Comparison of ENCODE assay signal across 8 cellular contexts in genomic region chr2:185291035-185291647, GRCh38.
DNase-seq lines count a peak whose midpoint lies in the region; ATAC-seq, FAIRE-seq and TF ChIP-seq lines count a peak whose summit lies in the region.

No MANE protein-coding gene starts in this region.

- H3K9me3 Mint-ChIP-seq in CD4-positive, alpha-beta T cell, result no peaks in the 10 kb centered on the region
- no peaks in the 10 kb centered on the region for H3K9me3 Mint-ChIP-seq in activated CD4-positive, alpha-beta T cell treated with anti-CD3 and anti-CD28 coated beads, Interleukin-2, amount 10 ng/mL, durations not matched to agents 24 days and 14 days

- TF ChIP-seq POLR2A in body of pancreas (IDR thresholded peaks at IDR 0.05) (no peak), HepG2 (IDR thresholded peaks at IDR 0.05; ENCODE audit: insufficient read depth in 1 of 2, low read depth in 2 of 2, low read length in 2 of 2) (no peak)

- no peaks in the 10 kb centered on the region for H3K36me3 Mint-ChIP-seq in CD4-positive, alpha-beta T cell (ENCODE audit: low read depth)
- H3K36me3 Mint-ChIP-seq in activated CD4-positive, alpha-beta T cell treated with anti-CD3 and anti-CD28 coated beads, Interleukin-2, amount 10 ng/mL, durations not matched to agents 24 days and 14 days (ENCODE audit: low read depth), result no peaks in the 10 kb centered on the region

- H3K4me2 ChIP-seq in HepG2 (ENCODE audit: low read depth, low read length), result 0 out of 2 replicates have a peak overlapping the region, but pooled peaks have one; percentile 26

- H3K9ac ChIP-seq in HepG2 (ENCODE audit: insufficient read depth, low read depth, low read length), result no peak overlapping the region

- H3K27ac ChIP-seq in CD4-positive, alpha-beta T cell (ENCODE audit: low read depth, low read length), result no peak overlapping the region
- H3K27ac ChIP-seq in body of pancreas (no peak overlapping the region), HepG2 (ENCODE audit: extremely low read length, insufficient read depth, low read length) (no peak overlapping the region)

- no peak overlapping the region for H3K4me3 Mint-ChIP-seq in CD4-positive, alpha-beta T cell
- no peak overlapping the region for H3K4me3 Mint-ChIP-seq in activated CD4-positive, alpha-beta T cell treated with anti-CD3 and anti-CD28 coated beads, Interleukin-2, amount 10 ng/mL, durations not matched to agents 24 days and 14 days

- H4K20me1 ChIP-seq in HepG2 (ENCODE audit: insufficient read depth, low read length), result no peaks in the 10 kb centered on the region

- intact Hi-C loops in CD4-positive, alpha-beta T cell (cut with DNase I, micrococcal nuclease), result no loop called here
- intact Hi-C loops in body of pancreas (cut with DNase I), result loop anchor here (10.0 kb wide), 1 partner anchor 964 kb away; no protein-coding TSS in a partner anchor
- intact Hi-C loops in HepG2 (cut with micrococcal nuclease; ENCODE audit: unreplicated experiment), result loop anchor here (1.0 to 5.0 kb wide), 4 partner anchors 231 to 1169 kb away; partner anchors contain the start of gene FSIP2
- intact Hi-C loops in activated CD4-positive, alpha-beta T cell treated with anti-CD3 and anti-CD28 coated beads, Interleukin-2, amount 10 ng/mL, durations not matched to agents 24 days and 14 days (cut with micrococcal nuclease), result no loop called here

- in situ Hi-C loops in HepG2 (cut with HindIII; ENCODE audit: extremely low pct_ligation_motif_present, low pct_unique_long_range_greater_than_20kb), result loop anchor here (25.0 kb wide), 1 partner anchor 1171 kb away; no protein-coding TSS in a partner anchor

- no peaks in the 10 kb centered on the region for H3K79me2 ChIP-seq in HepG2 (ENCODE audit: insufficient read depth, low read length)

- TF ChIP-seq CTCF in CD4-positive, alpha-beta T cell (IDR thresholded peaks at IDR 0.05), result peak; percentile 14
- TF ChIP-seq CTCF in body of pancreas (IDR thresholded peaks at IDR 0.05) (peak; percentile 47 to 82 (median 75)), HepG2 (CRISPR knock-in tag; IDR thresholded peaks at IDR 0.05) (peak; percentile 74)

- H3K9me3 ChIP-seq in CD4-positive, alpha-beta T cell (ENCODE audit: control insufficient read depth, low read length), result no peaks in the 10 kb centered on the region
- H3K9me3 ChIP-seq in body of pancreas (no peaks in the 10 kb centered on the region), HepG2 (ENCODE audit: low read length) (no peaks in the 10 kb centered on the region)

- DNase-seq in CD4-positive, alpha-beta T cell, result no peak
- peak; percentile 41 for DNase-seq in NCI-H460 (ENCODE audit: extremely low read depth, low read depth)
- peak; percentile 73 to 84 (median 79) for DNase-seq in body of pancreas
- peak; percentile 64 for DNase-seq in HepG2 (ENCODE audit: low spot score)
- no peak for DNase-seq in activated gamma-delta T cell treated with Interleukin-2 at 50 U/mL for 16 hours
- DNase-seq in activated CD4-positive, alpha-beta T cell treated with anti-CD3 and anti-CD28 coated beads, Interleukin-2, amount 10 ng/mL, durations not matched to agents 24 days and 14 days, result no peak

- H3K27ac Mint-ChIP-seq in CD4-positive, alpha-beta T cell, result no peak overlapping the region
- no peak overlapping the region for H3K27ac Mint-ChIP-seq in activated CD4-positive, alpha-beta T cell treated with anti-CD3 and anti-CD28 coated beads, Interleukin-2, amount 10 ng/mL, durations not matched to agents 24 days and 14 days

- POLR2A ChIA-PET in CD4-positive, alpha-beta T cell (lab: Charles Lee), result no interaction called here
- POLR2A ChIA-PET in HepG2 (lab: Yijun Ruan, JAX), result no interaction called here

- H2AFZ ChIP-seq in HepG2 (ENCODE audit: low read length), result no peak overlapping the region

- H3K4me3 ChIP-seq in body of pancreas (no peak overlapping the region), HepG2 (replicated peaks in 1 of 3; ENCODE audit: insufficient read depth in 1 of 3, low read depth in 2 of 3, low read length in 3 of 3) (no peak overlapping the region)

- no peak for ATAC-seq in CD4-positive, alpha-beta T cell (ENCODE audit: poor library complexity)
- ATAC-seq in GM18520 (IDR thresholded peaks at IDR 0.05; ENCODE audit: unreplicated experiment) (peak; percentile 95), HG02938 (IDR thresholded peaks at IDR 0.05; ENCODE audit: unreplicated experiment) (peak; percentile 99), body of pancreas (peak; percentile 88), HepG2 (peak; percentile 100)

- H3K36me3 ChIP-seq in body of pancreas (replicated peaks in 1 of 2; ENCODE audit: insufficient read depth in 1 of 2, low read depth in 2 of 2) (no peaks in the 10 kb centered on the region), HepG2 (replicated peaks in 1 of 2; ENCODE audit: control insufficient read depth in 1 of 2, insufficient read depth in 2 of 2, low read length in 2 of 2) (no peaks in the 10 kb centered on the region)

- TF ChIP-seq RAD21 in HepG2 (CRISPR knock-in tag; IDR thresholded peaks at IDR 0.05), result peak; percentile 74

- H3K27me3 ChIP-seq in CD4-positive, alpha-beta T cell (ENCODE audit: control insufficient read depth, insufficient read depth, low read length), result no peaks in the 10 kb centered on the region
- H3K27me3 ChIP-seq in body of pancreas (no peaks in the 10 kb centered on the region), HepG2 (ENCODE audit: control insufficient read depth in 1 of 2, insufficient read depth in 2 of 2, low read length in 2 of 2) (no peaks in the 10 kb centered on the region)

- no peaks in the 10 kb centered on the region for H3K4me1 ChIP-seq in body of pancreas
- peaks cover 10% of the 10 kb centered on the region for H3K4me1 ChIP-seq in HepG2 (ENCODE audit: insufficient read depth, low read length)

- peak; percentile 64 for FAIRE-seq in HepG2 (lab: Jason Lieb, UNC)

- no peaks in the 10 kb centered on the region for H3K27me3 Mint-ChIP-seq in CD4-positive, alpha-beta T cell
- no peaks in the 10 kb centered on the region for H3K27me3 Mint-ChIP-seq in activated CD4-positive, alpha-beta T cell treated with anti-CD3 and anti-CD28 coated beads, Interleukin-2, amount 10 ng/mL, durations not matched to agents 24 days and 14 days

- no peak for TF ChIP-seq EP300 in HepG2 (IDR thresholded peaks at IDR 0.05; ENCODE audit: low read depth in 2 of 2, low read length in 2 of 2)
- TF ChIP-seq EP300 in HepG2 (CRISPR knock-in tag; IDR thresholded peaks at IDR 0.05; ENCODE audit: borderline replicate concordance), result no peak

- CTCF ChIA-PET in CD4-positive, alpha-beta T cell (lab: Charles Lee), result no interaction called here
- CTCF ChIA-PET in HepG2 (lab: Yijun Ruan, JAX; ENCODE audit: low intra/inter-chr PET ratio, low total read pairs), result interaction anchor here (0.9 to 1.8 kb wide), 3 partner anchors 448 to 1169 kb away, joined by 4 to 10 read pairs (median 4); partner anchors contain the start of gene FSIP2

- no peaks in the 10 kb centered on the region for H3K4me1 Mint-ChIP-seq in CD4-positive, alpha-beta T cell (ENCODE audit: low read depth)
- H3K4me1 Mint-ChIP-seq in activated CD4-positive, alpha-beta T cell treated with anti-CD3 and anti-CD28 coated beads, Interleukin-2, amount 10 ng/mL, durations not matched to agents 24 days and 14 days, result no peaks in the 10 kb centered on the region

- no TSS peak for BruUV-seq in HepG2 (replicated peaks; lab: Mats Ljungman, UMichigan)

- WGBS in body of pancreas, 2 donors, result 44 to 53% methylated on average over 7 of the region's 7 CpGs
- 31% methylated on average over 6 of the region's 7 CpGs for whole genome bisulfite sequencing in HepG2 (ENCODE audit: low lambda C conversion rate)

TF ChIP-seq in HepG2, 621 proteins besides CTCF, POLR2A, EP300 and RAD21 (continues in another document):
- no peak for TF ChIP-seq HNF1B (CRISPR knock-in tag; IDR thresholded peaks at IDR 0.05)
- no peak for TF ChIP-seq ZNF549 (CRISPR knock-in tag; IDR thresholded peaks at IDR 0.05)
- TF ChIP-seq SAFB2 (CRISPR knock-in tag; IDR thresholded peaks at IDR 0.05; ENCODE audit: borderline replicate concordance, low read depth), result no peak
- no peak for TF ChIP-seq SIN3A (IDR thresholded peaks at IDR 0.05; ENCODE audit: borderline replicate concordance, low read depth, low read length)
- TF ChIP-seq CC2D1A (CRISPR knock-in tag; IDR thresholded peaks at IDR 0.05), result no peak
- no peak for TF ChIP-seq ZKSCAN1 (IDR thresholded peaks at IDR 0.05; ENCODE audit: low read length)
- TF ChIP-seq ZNF720 (CRISPR knock-in tag; IDR thresholded peaks at IDR 0.05), result no peak
- no peak for TF ChIP-seq MLXIP (CRISPR knock-in tag; IDR thresholded peaks at IDR 0.05; ENCODE audit: borderline replicate concordance)
- TF ChIP-seq ZNF143 (CRISPR knock-in tag; IDR thresholded peaks at IDR 0.05), result no peak
- no peak for TF ChIP-seq MBNL3 (CRISPR knock-in tag; conservative IDR thresholded peaks at IDR 0.05)

Comparison
In these comparisons a context has a peak if more than half of its experiments do, and no peak if none do; other contexts are left out.
1. DNase-seq: peak in NCI-H460 (single experiment), body of pancreas (4 of 4) and HepG2 (single experiment); none in CD4-positive, alpha-beta T cell (0 of 10), activated gamma-delta T cell treated with Interleukin-2 at 50 U/mL for 16 hours (single experiment) and activated CD4-positive, alpha-beta T cell treated with anti-CD3 and anti-CD28 coated beads, Interleukin-2, amount 10 ng/mL, durations not matched to agents 24 days and 14 days (single experiment).
2. CTCF ChIP-seq: peak in every context shown above with its lines; median percentile 75 in body of pancreas; 74 in HepG2; 14 in CD4-positive, alpha-beta T cell.
3. intact Hi-C loops: an anchor here in body of pancreas (10.0 kb wide) and HepG2 (1.0 to 5.0 kb wide); none called in CD4-positive, alpha-beta T cell and activated CD4-positive, alpha-beta T cell treated with anti-CD3 and anti-CD28 coated beads, Interleukin-2, amount 10 ng/mL, durations not matched to agents 24 days and 14 days.